ENCODE assay signal across 8 cellular contexts in genomic region chrX:47561653-47562151, GRCh38. TPM values are rescaled to one million over a fixed set of nuclear protein-coding genes. Genes with fewer than 3 reads are reported as not detected.
DNase-seq lines count a peak whose midpoint lies in the region; ATAC-seq and TF ChIP-seq lines count a peak whose summit lies in the region.

No MANE protein-coding gene starts in this region.

- ATAC-seq in HG02870 (IDR thresholded peaks at IDR 0.05; ENCODE audit: unreplicated experiment) = peak; percentile 3
- ATAC-seq in activated T-helper 17 cell treated with anti-CD3 and anti-CD28 coated beads, Interleukin-2, amount 50 U/mL, for 72 hours (replicated peaks) = no peak
- no peak for ATAC-seq in stimulated activated memory B cell treated with anti-CD40 and anti-IgM and Interleukin-4, amounts not matched to agents 10 μg/mL and 1 μg/mL and 100 μg/mL, for 72 hours
- no peak for ATAC-seq in left colon
- no peak for ATAC-seq in GM18505 (IDR thresholded peaks at IDR 0.05; ENCODE audit: unreplicated experiment)

- DNase-seq in RPMI8226 (no peak), left colon (no peak), activated gamma-delta T cell treated with Interleukin-2 at 50 U/mL for 16 hours (no peak)

- peaks cover 10% of the 10 kb centered on the region for H3K36me3 ChIP-seq in iPS-15b (ENCODE audit: control insufficient read depth, insufficient read depth, low read length)

- H3K4me3 Mint-ChIP-seq in activated T-helper 17 cell treated with anti-CD3 and anti-CD28 coated beads, Interleukin-2, amount 50 U/mL, for 72 hours = peak overlapping the region; percentile 96
- H3K4me3 Mint-ChIP-seq in stimulated activated memory B cell treated with anti-CD40 and anti-IgM and Interleukin-4, amounts not matched to agents 10 μg/mL and 1 μg/mL and 100 μg/mL, for 72 hours = peak overlapping the region; percentile 85

- H3K9me3 ChIP-seq in iPS-15b (ENCODE audit: control insufficient read depth, insufficient read depth, low read length) = no peaks in the 10 kb centered on the region

- intact Hi-C loops in left colon (cut with DNase I, micrococcal nuclease) = no loop called here

- peaks cover 15% of the 10 kb centered on the region for H3K4me1 Mint-ChIP-seq in activated T-helper 17 cell treated with anti-CD3 and anti-CD28 coated beads, Interleukin-2, amount 50 U/mL, for 72 hours
- H3K4me1 Mint-ChIP-seq in stimulated activated memory B cell treated with anti-CD40 and anti-IgM and Interleukin-4, amounts not matched to agents 10 μg/mL and 1 μg/mL and 100 μg/mL, for 72 hours = peaks cover 37% of the 10 kb centered on the region

- H3K27me3 Mint-ChIP-seq in activated T-helper 17 cell treated with anti-CD3 and anti-CD28 coated beads, Interleukin-2, amount 50 U/mL, for 72 hours = no peaks in the 10 kb centered on the region
- H3K27me3 Mint-ChIP-seq in stimulated activated memory B cell treated with anti-CD40 and anti-IgM and Interleukin-4, amounts not matched to agents 10 μg/mL and 1 μg/mL and 100 μg/mL, for 72 hours = no peaks in the 10 kb centered on the region

- H3K9ac ChIP-seq in iPS-15b (ENCODE audit: low read depth, low read length) = no peak overlapping the region

- H3K9me3 Mint-ChIP-seq in activated T-helper 17 cell treated with anti-CD3 and anti-CD28 coated beads, Interleukin-2, amount 50 U/mL, for 72 hours = no peaks in the 10 kb centered on the region
- H3K9me3 Mint-ChIP-seq in stimulated activated memory B cell treated with anti-CD40 and anti-IgM and Interleukin-4, amounts not matched to agents 10 μg/mL and 1 μg/mL and 100 μg/mL, for 72 hours = no peaks in the 10 kb centered on the region

- TF ChIP-seq POLR2A in GM18505 (IDR thresholded peaks at IDR 0.05; ENCODE audit: borderline replicate concordance, extremely low read depth, insufficient read depth, insufficient read length) = no peak

- no peaks in the 10 kb centered on the region for H3K4me1 ChIP-seq in iPS-15b (ENCODE audit: control insufficient read depth, insufficient read depth, low read length)

- H3K27ac Mint-ChIP-seq in activated T-helper 17 cell treated with anti-CD3 and anti-CD28 coated beads, Interleukin-2, amount 50 U/mL, for 72 hours = peak overlapping the region; percentile 98
- H3K27ac Mint-ChIP-seq in stimulated activated memory B cell treated with anti-CD40 and anti-IgM and Interleukin-4, amounts not matched to agents 10 μg/mL and 1 μg/mL and 100 μg/mL, for 72 hours = peak overlapping the region; percentile 100

- no peaks in the 10 kb centered on the region for H3K27me3 ChIP-seq in iPS-15b (ENCODE audit: control insufficient read depth, insufficient read depth, low read length)

- peaks cover 54% of the 10 kb centered on the region for H3K36me3 Mint-ChIP-seq in activated T-helper 17 cell treated with anti-CD3 and anti-CD28 coated beads, Interleukin-2, amount 50 U/mL, for 72 hours (ENCODE audit: low read depth)
- H3K36me3 Mint-ChIP-seq in stimulated activated memory B cell treated with anti-CD40 and anti-IgM and Interleukin-4, amounts not matched to agents 10 μg/mL and 1 μg/mL and 100 μg/mL, for 72 hours = peaks cover 23% of the 10 kb centered on the region

- H3K4me3 ChIP-seq in iPS-15b (ENCODE audit: low read depth, low read length) = peak overlapping the region; percentile 66

RNA-seq across cellular contexts. Expression of gene ARAF, which starts 0.7 kb away (rescaled TPM):
- total RNA-seq in activated T-helper 17 cell treated with anti-CD3 and anti-CD28 coated beads, Interleukin-2, amount 50 U/mL, for 72 hours = 10 to 100 TPM; 74.8 to 75.5 TPM
- total RNA-seq in left colon = 100 to 1,000 TPM in 1 of 2 donors, 10 to 100 TPM in 1; 88.8 to 106 TPM

RNA-seq across cellular contexts. Expression of gene TIMP1, which starts 20.5 kb away (rescaled TPM):
- total RNA-seq in activated T-helper 17 cell treated with anti-CD3 and anti-CD28 coated beads, Interleukin-2, amount 50 U/mL, for 72 hours = 100 to 1,000 TPM in 1 of 2 donors, 10 to 100 TPM in 1; 56.1 to 302 TPM
- total RNA-seq in left colon = 10 to 100 TPM; 35.1 to 80.1 TPM

RNA-seq across cellular contexts. Expression of gene SYN1, which starts 58.0 kb away (rescaled TPM):
- total RNA-seq in activated T-helper 17 cell treated with anti-CD3 and anti-CD28 coated beads, Interleukin-2, amount 50 U/mL, for 72 hours = 1 to 10 TPM; 1.0 to 4.3 TPM
- under 1 TPM; 0.50 to 0.73 TPM for total RNA-seq in left colon
